ENCODE assay signal across 26 cellular contexts in the genomic region with DNA sequence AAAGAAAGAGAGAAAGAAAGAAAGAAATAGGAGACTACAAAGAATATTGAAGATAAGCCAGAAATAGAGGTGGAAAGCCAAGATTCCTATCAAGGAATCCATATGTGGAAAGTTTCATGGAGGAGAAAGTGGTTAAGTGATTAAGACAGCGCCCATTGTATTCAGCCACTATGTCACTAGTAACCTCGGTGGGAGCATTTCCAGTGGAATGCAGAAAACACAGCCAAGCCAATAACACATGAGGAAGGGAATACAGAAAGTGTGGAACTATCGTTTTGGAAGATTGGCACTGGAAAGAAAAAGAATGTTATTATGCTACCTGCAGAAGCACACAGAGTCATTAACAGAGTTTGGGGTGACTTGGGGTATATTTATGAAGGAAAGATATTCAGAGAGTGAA. TPM values are rescaled to one million over a fixed set of nuclear protein-coding genes. Genes with fewer than 3 reads are reported as not detected.
DNase-seq lines count a peak whose midpoint lies in the region; ATAC-seq, FAIRE-seq and TF ChIP-seq lines count a peak whose summit lies in the region.
"Had no signal": no experiment of that assay in that cellular context is flagged by ENCODE, and none has a peak within 500 bp of the region (broad histone marks: within the 10 kb centered on the region; RNA-seq: fewer than 3 reads in every experiment).

No MANE protein-coding gene starts in this region.

- no peak for TF ChIP-seq CTCF in pancreas (IDR thresholded peaks at IDR 0.05)

- no peaks in the 10 kb centered on the region for H3K4me1 Mint-ChIP-seq in naive thymus-derived CD8-positive, alpha-beta T cell
- H3K4me1 Mint-ChIP-seq: CD4-positive, alpha-beta memory T cell; CD4-positive, CD25-positive, alpha-beta regulatory T cell; CD8-positive, alpha-beta memory T cell had no signal

- H3K4me2 ChIP-seq in GM23248 (ENCODE audit: unreplicated experiment): no peak overlapping the region
- H3K4me2 ChIP-seq: BLaER1 had no signal

- no peak overlapping the region for H3K4me3 Mint-ChIP-seq in naive thymus-derived CD8-positive, alpha-beta T cell
- H3K4me3 Mint-ChIP-seq: CD14-positive monocyte; CD4-positive, alpha-beta memory T cell; CD4-positive, CD25-positive, alpha-beta regulatory T cell; CD8-positive, alpha-beta memory T cell had no signal

- no peak for FAIRE-seq in pancreas (lab: Jason Lieb, UNC)
- FAIRE-seq: A204.1, D721Med, G401.6, GM12891 had no signal

- no peak overlapping the region for H3K27ac Mint-ChIP-seq in naive thymus-derived CD8-positive, alpha-beta T cell
- H3K27ac Mint-ChIP-seq: CD4-positive, alpha-beta memory T cell; CD4-positive, CD25-positive, alpha-beta regulatory T cell; CD8-positive, alpha-beta memory T cell had no signal

- H4K20me1 ChIP-seq in GM23248 (ENCODE audit: insufficient read depth): no peaks in the 10 kb centered on the region
- H4K20me1 ChIP-seq: BLaER1 had no signal

- H3K79me2 ChIP-seq in GM23248 (ENCODE audit: insufficient read depth): no peaks in the 10 kb centered on the region

- ATAC-seq in pancreas: peak in 3 of 4 donors; percentile 56 to 65 (median 62)
- no peak for ATAC-seq in naive thymus-derived CD8-positive, alpha-beta T cell

- H3K27me3 ChIP-seq in duodenal mucosa (ENCODE audit: control insufficient read depth in 1 of 2, insufficient read depth in 2 of 2, low read length in 2 of 2) (no peaks in the 10 kb centered on the region), pancreas (no peaks in the 10 kb centered on the region), GM23248 (replicated peaks; ENCODE audit: insufficient read depth) (no peaks in the 10 kb centered on the region)
- H3K27me3 ChIP-seq: BE2C, BLaER1 had no signal

- WGBS in pancreas, 2 donors: 33 to 39% methylated on average over 3 of the region's 3 CpGs
- 8 to 10% methylated on average over 3 of the region's 3 CpGs for WGBS in GM23248 (ENCODE audit: low coverage in 1 of 2, low lambda C conversion rate in 2 of 2, missing lambda C conversion rate in 2 of 2), 2 experiments

- H3K27ac ChIP-seq in duodenal mucosa (ENCODE audit: low read depth, low read length): no peak overlapping the region
- H3K27ac ChIP-seq in pancreas: peak overlapping the region in 1 of 4 donors; percentile 11
- no peak overlapping the region for H3K27ac ChIP-seq in GM23248
- H3K27ac ChIP-seq: BLaER1 had no signal

- peak; percentile 0 for DNase-seq in LoVo (ENCODE audit: low spot score)
- DNase-seq in astrocyte of the hippocampus (ENCODE audit: low read depth, low spot score): peak; percentile 5
- DNase-seq in pancreas: no peak
- DNase-seq in naive thymus-derived CD8-positive, alpha-beta T cell: no peak
- no peak for DNase-seq in activated CD8-positive, alpha-beta memory T cell treated with anti-CD3 and anti-CD28 coated beads, Interleukin-2, amount 50 U/mL, for 48 hours
- DNase-seq in MV-4-11 (lab: John Stamatoyannopoulos, UW): no peak
- no peak for DNase-seq in GM23248
- DNase-seq: 8988T; ACHN; BE2C; C1 segment of cervical spinal cord; CD4-positive, alpha-beta memory T cell; CD4-positive, CD25-positive, alpha-beta regulatory T cell; CD8-positive, alpha-beta memory T cell; COR-L47; DMS79 treated with DMSO at 0.1 percent for 48 hours; GF-D8 had no signal

- H3K36me3 Mint-ChIP-seq in naive thymus-derived CD8-positive, alpha-beta T cell: no peaks in the 10 kb centered on the region
- H3K36me3 Mint-ChIP-seq: CD14-positive monocyte; CD4-positive, alpha-beta memory T cell; CD4-positive, CD25-positive, alpha-beta regulatory T cell; CD8-positive, alpha-beta memory T cell had no signal

- H2AFZ ChIP-seq in GM23248: no peak overlapping the region

- no peaks in the 10 kb centered on the region for H3K9me2 ChIP-seq in GM23248 (ENCODE audit: insufficient read depth)

- H3K4me1 ChIP-seq in duodenal mucosa (ENCODE audit: control insufficient read depth in 1 of 2, insufficient read depth in 2 of 2, low read length in 2 of 2) (peaks cover 12 to 26% of the 10 kb centered on the region in 2 donors), pancreas (no peaks in the 10 kb centered on the region), GM23248 (ENCODE audit: insufficient read depth) (no peaks in the 10 kb centered on the region)
- H3K4me1 ChIP-seq: BE2C, BLaER1 had no signal

- intact Hi-C loops in pancreas (cut with DNase I): no loop called here

- H3K4me3 ChIP-seq in duodenal mucosa (ENCODE audit: low read depth in 1 of 2, low read length in 2 of 2) (peak overlapping the region; percentile 29 to 46), pancreas (no peak overlapping the region), GM23248 (no peak overlapping the region)
- H3K4me3 ChIP-seq: BLaER1 had no signal

- H3K36me3 ChIP-seq in duodenal mucosa (ENCODE audit: control insufficient read depth in 1 of 2, insufficient read depth in 2 of 2, low read length in 2 of 2) (peaks cover 4 to 9% of the 10 kb centered on the region in 2 donors), pancreas (no peaks in the 10 kb centered on the region), GM23248 (ENCODE audit: low read depth) (no peaks in the 10 kb centered on the region)
- H3K36me3 ChIP-seq: BE2C, BLaER1 had no signal

- peaks cover 4 to 24% (median 7%) of the 10 kb centered on the region in 5 donors for H3K27me3 Mint-ChIP-seq in naive thymus-derived CD8-positive, alpha-beta T cell
- H3K27me3 Mint-ChIP-seq: CD4-positive, CD25-positive, alpha-beta regulatory T cell had no signal

- H3K9me3 Mint-ChIP-seq in naive thymus-derived CD8-positive, alpha-beta T cell: no peaks in the 10 kb centered on the region
- H3K9me3 Mint-ChIP-seq: CD4-positive, alpha-beta memory T cell had no signal

- H3K9me3 ChIP-seq in duodenal mucosa (ENCODE audit: control insufficient read depth in 1 of 2, low read length in 2 of 2) (no peaks in the 10 kb centered on the region), pancreas (no peaks in the 10 kb centered on the region), GM23248 (ENCODE audit: low read depth) (no peaks in the 10 kb centered on the region)
- H3K9me3 ChIP-seq: BE2C, BLaER1 had no signal

- H3K9ac ChIP-seq in duodenal mucosa (ENCODE audit: low read depth in 1 of 2, low read length in 2 of 2) (no peak overlapping the region), GM23248 (no peak overlapping the region)
- H3K9ac ChIP-seq: BLaER1 had no signal

- in situ Hi-C loops in GM23248 (cut with MboI): no loop called here

- POLR2A ChIA-PET in naive thymus-derived CD8-positive, alpha-beta T cell (lab: Charles Lee): no interaction called here

- no peaks in the 10 kb centered on the region for H3F3A ChIP-seq in GM23248 (ENCODE audit: insufficient read depth)

RNA-seq across cellular contexts. Expression of a gene that starts 2.7 kb away (rescaled TPM):
- total RNA-seq in pancreas: 10 to 100 TPM in 2 of 6 donors, 1 to 10 TPM in 4; 8.9 to 28.3 (median 9.7) TPM
- polyA plus RNA-seq in pancreas (1 to 10 TPM; 1.3 to 4.1 TPM), GM23248 (2016; fragmentation: Nextera tagmentation; extraction: Ambion mirVana) (not detected in 2 replicates)
- not detected for total RNA-seq in naive thymus-derived CD8-positive, alpha-beta T cell
- not detected for polyA plus RNA-seq in naive thymus-derived CD8-positive, alpha-beta T cell
- not detected in 2 replicates for total RNA-seq in GM23248 (2014; rRNA removed; shearing (Covaris generic))
- total RNA-seq: A673; CD4-positive, alpha-beta memory T cell; CD4-positive, CD25-positive, alpha-beta regulatory T cell; CD8-positive, alpha-beta memory T cell had no signal
- polyA plus RNA-seq: AG04450; CD14-positive monocyte; CD4-positive, alpha-beta memory T cell; CD4-positive, CD25-positive, alpha-beta regulatory T cell; CD8-positive, alpha-beta memory T cell had no signal

Comparison
In these comparisons a context has a peak if more than half of its experiments do, and no peak if none do; other contexts are left out.
1. DNase-seq: peak in LoVo (single experiment) and astrocyte of the hippocampus (single experiment); none in pancreas (0 of 6), naive thymus-derived CD8-positive, alpha-beta T cell (0 of 10), activated CD8-positive, alpha-beta memory T cell treated with anti-CD3 and anti-CD28 coated beads, Interleukin-2, amount 50 U/mL, for 48 hours (single experiment), MV-4-11 (single experiment) and GM23248 (single experiment).
2. H3K4me3 ChIP-seq: peak in duodenal mucosa (2 of 2); none in pancreas (0 of 4) and GM23248 (single experiment).
3. ATAC-seq: peak in pancreas (3 of 4); none in naive thymus-derived CD8-positive, alpha-beta T cell (0 of 2).